13 cellular contexts compared by ENCODE assay signal in genomic region chr4:147833254-147833653, GRCh38.
DNase-seq lines count a peak whose midpoint lies in the region; ATAC-seq and TF ChIP-seq lines count a peak whose summit lies in the region.
"Had no signal": no experiment of that assay in that cellular context is flagged by ENCODE, and none has a peak within 500 bp of the region (broad histone marks: within the 10 kb centered on the region; RNA-seq: fewer than 3 reads in every experiment).

No MANE protein-coding gene starts in this region.

- intact Hi-C loops in esophagus squamous epithelium (cut with DNase I), result no loop called here

- H3K27ac Mint-ChIP-seq in osteocyte (ENCODE audit: unreplicated experiment), result peak overlapping the region; percentile 72
- H3K27ac Mint-ChIP-seq: activated CD8-positive, alpha-beta memory T cell treated with anti-CD3 and anti-CD28 coated beads, Interleukin-2, amount 10 ng/mL, durations not matched to agents 7 days and 5 days had no signal

- peaks cover 88% of the 10 kb centered on the region for H3K4me1 Mint-ChIP-seq in osteocyte (ENCODE audit: unreplicated experiment)

- H2AFZ ChIP-seq in hepatocyte, result no peak overlapping the region

- H3K4me3 ChIP-seq in AG10803 (ENCODE audit: low read length) (no peak overlapping the region), esophagus squamous epithelium (no peak overlapping the region), hepatocyte (no peak overlapping the region)
- H3K4me3 ChIP-seq: upper lobe of right lung had no signal

- H3K9me2 ChIP-seq in hepatocyte (replicated peaks; ENCODE audit: insufficient read depth), result no peaks in the 10 kb centered on the region

- peaks cover 2% of the 10 kb centered on the region for H3K79me2 ChIP-seq in hepatocyte

- no peak overlapping the region for H3K4me2 ChIP-seq in hepatocyte

- H3K4me3 Mint-ChIP-seq in osteocyte (ENCODE audit: unreplicated experiment), result no peak overlapping the region
- H3K4me3 Mint-ChIP-seq: activated CD8-positive, alpha-beta memory T cell treated with anti-CD3 and anti-CD28 coated beads, Interleukin-2, amount 10 ng/mL, durations not matched to agents 7 days and 5 days had no signal

- H3K9me3 Mint-ChIP-seq in osteocyte (ENCODE audit: unreplicated experiment), result no peaks in the 10 kb centered on the region

- peak overlapping the region in 3 of 4 donors; percentile 66 to 93 (median 87) for H3K27ac ChIP-seq in esophagus squamous epithelium
- no peak overlapping the region for H3K27ac ChIP-seq in hepatocyte

- no peaks in the 10 kb centered on the region for H4K20me1 ChIP-seq in hepatocyte (ENCODE audit: insufficient read depth, poor library complexity, severe bottlenecking)

- TF ChIP-seq POLR2A in esophagus squamous epithelium (IDR thresholded peaks at IDR 0.05), result no peak

- ATAC-seq in HG03439 (IDR thresholded peaks at IDR 0.05; ENCODE audit: unreplicated experiment), result no peak
- ATAC-seq: activated CD8-positive, alpha-beta memory T cell treated with anti-CD3 and anti-CD28 coated beads, Interleukin-2, amount 10 ng/mL, durations not matched to agents 7 days and 5 days; upper lobe of right lung had no signal

- 57 to 58% methylated on average over 2 of the region's 2 CpGs for WGBS in esophagus squamous epithelium, 2 donors
- WGBS in hepatocyte (ENCODE audit: low lambda C conversion rate, missing lambda C conversion rate), result 94% methylated on average over 2 of the region's 2 CpGs

- DNase-seq in AG10803 (ENCODE audit: low read depth) (peak; percentile 39), RPMI7951 (ENCODE audit: low read depth) (peak; percentile 44), esophagus squamous epithelium (lab: John Stamatoyannopoulos, UW) (no peak), osteocyte (ENCODE audit: extremely low spot score, unreplicated experiment) (no peak), NCI-H2227 treated with DMSO at 0.1 percent for 48 hours (lab: John Stamatoyannopoulos, UW) (no peak), hepatocyte (ENCODE audit: low spot score) (no peak), NCI-H1694 (lab: John Stamatoyannopoulos, UW) (no peak)
- DNase-seq: activated CD8-positive, alpha-beta memory T cell treated with anti-CD3 and anti-CD28 coated beads, Interleukin-2, amount 10 ng/mL, durations not matched to agents 7 days and 5 days; BE2C; foreskin melanocyte; NCI-H510A; upper lobe of right lung had no signal

- H3K27me3 Mint-ChIP-seq in osteocyte (ENCODE audit: unreplicated experiment), result no peaks in the 10 kb centered on the region
- H3K27me3 Mint-ChIP-seq: activated CD8-positive, alpha-beta memory T cell treated with anti-CD3 and anti-CD28 coated beads, Interleukin-2, amount 10 ng/mL, durations not matched to agents 7 days and 5 days had no signal

- H3K27me3 ChIP-seq in esophagus squamous epithelium, result no peaks in the 10 kb centered on the region
- no peaks in the 10 kb centered on the region for H3K27me3 ChIP-seq in hepatocyte
- H3K27me3 ChIP-seq: BE2C, upper lobe of right lung had no signal

- H3K36me3 ChIP-seq in esophagus squamous epithelium, result peaks cover 0 to 5% (median 0%) of the 10 kb centered on the region in 3 donors
- no peaks in the 10 kb centered on the region for H3K36me3 ChIP-seq in hepatocyte (replicated peaks; ENCODE audit: insufficient read depth, low read depth)
- H3K36me3 ChIP-seq: BE2C, upper lobe of right lung had no signal

- H3K36me3 Mint-ChIP-seq in osteocyte (ENCODE audit: unreplicated experiment), result peaks cover 21% of the 10 kb centered on the region

- H3K4me1 ChIP-seq in esophagus squamous epithelium (peaks cover 24 to 70% (median 39%) of the 10 kb centered on the region in 3 donors), hepatocyte (ENCODE audit: insufficient read depth) (peaks cover 28% of the 10 kb centered on the region)

- peaks cover 0 to 6% (median 0%) of the 10 kb centered on the region in 3 donors for H3K9me3 ChIP-seq in esophagus squamous epithelium
- no peaks in the 10 kb centered on the region for H3K9me3 ChIP-seq in hepatocyte (ENCODE audit: low read depth)
- H3K9me3 ChIP-seq: BE2C, upper lobe of right lung had no signal

- no peak for TF ChIP-seq CTCF in AG10803 (conservative IDR thresholded peaks at IDR 0.05; ENCODE audit: low read length)
- TF ChIP-seq CTCF in esophagus squamous epithelium (IDR thresholded peaks at IDR 0.05), result no peak
- no peak for TF ChIP-seq CTCF in osteocyte (IDR thresholded peaks at IDR 0.05)
- TF ChIP-seq CTCF in hepatocyte (IDR thresholded peaks at IDR 0.05; ENCODE audit: poor library complexity), result no peak

Comparison
In these comparisons a context has a peak if more than half of its experiments do, and no peak if none do; other contexts are left out.
1. DNase-seq: peak in AG10803 (single experiment) and RPMI7951 (single experiment); none in esophagus squamous epithelium (single experiment), osteocyte (single experiment), NCI-H2227 treated with DMSO at 0.1 percent for 48 hours (single experiment), hepatocyte (single experiment) and NCI-H1694 (single experiment).